1 cellular context compared by ENCODE assay signal in genomic region chr16:69326172-69326873, GRCh38.
TF ChIP-seq lines count a peak whose summit lies in the region.

No MANE protein-coding gene starts in this region.

TF ChIP-seq in HepG2, 621 proteins besides CTCF, POLR2A, EP300 and RAD21 (continued from another document and continues in another):
- TF ChIP-seq SKIL (CRISPR knock-in tag; IDR thresholded peaks at IDR 0.05; ENCODE audit: borderline replicate concordance) (0 out of 2 replicates have a peak, but pooled peaks have one; percentile 35), NCOR1 (IDR thresholded peaks at IDR 0.05; ENCODE audit: borderline replicate concordance, low read length) (peak; percentile 84; the same call in 1 of the 2 replicates), HMG20B (CRISPR knock-in tag; conservative IDR thresholded peaks at IDR 0.05) (no peak), KLF12 (CRISPR knock-in tag; IDR thresholded peaks at IDR 0.05; ENCODE audit: borderline replicate concordance) (no peak), ZBTB3 (CRISPR knock-in tag; IDR thresholded peaks at IDR 0.05; ENCODE audit: borderline replicate concordance, low read depth) (0 out of 2 replicates have a peak, but pooled peaks have one; percentile 36), MYNN (CRISPR knock-in tag; IDR thresholded peaks at IDR 0.05; ENCODE audit: low read depth) (no peak), SUZ12 (IDR thresholded peaks at IDR 0.05; ENCODE audit: low read depth, low read length) (no peak), NPAS2 (CRISPR knock-in tag; IDR thresholded peaks at IDR 0.05; ENCODE audit: borderline replicate concordance) (no peak), ZSCAN22 (CRISPR knock-in tag; IDR thresholded peaks at IDR 0.05) (no peak), ESRRA (CRISPR knock-in tag; IDR thresholded peaks at IDR 0.05; ENCODE audit: low read depth) (peak; percentile 85; the same call in 1 of the 2 replicates), ZBTB38 (CRISPR knock-in tag; IDR thresholded peaks at IDR 0.05) (peak; percentile 69), ZNF44 (CRISPR knock-in tag; IDR thresholded peaks at IDR 0.05) (no peak), USF2 (IDR thresholded peaks at IDR 0.05; ENCODE audit: low read depth, low read length) (no peak), USF2 (CRISPR knock-in tag; IDR thresholded peaks at IDR 0.05; ENCODE audit: borderline replicate concordance) (no peak), ATF2 (CRISPR knock-in tag; IDR thresholded peaks at IDR 0.05) (peak; percentile 48; the same call in 1 of the 2 replicates), ZNF142 (CRISPR knock-in tag; IDR thresholded peaks at IDR 0.05) (no peak), EEA1 (CRISPR knock-in tag; IDR thresholded peaks at IDR 0.05; ENCODE audit: borderline replicate concordance) (no peak), SRSF1 (optimal IDR thresholded peaks at IDR 0.05; ENCODE audit: low read depth, low read length) (no peak), JUN (CRISPR knock-in tag; IDR thresholded peaks at IDR 0.05) (0 out of 2 replicates have a peak, but pooled peaks have one; percentile 49), ZSCAN30 (CRISPR knock-in tag; IDR thresholded peaks at IDR 0.05) (no peak), ZNF746 (CRISPR knock-in tag; IDR thresholded peaks at IDR 0.05) (no peak), ZNF619 (CRISPR knock-in tag; IDR thresholded peaks at IDR 0.05) (no peak), ZFP36L1 (CRISPR knock-in tag; IDR thresholded peaks at IDR 0.05) (0 out of 2 replicates have a peak, but pooled peaks have one; percentile 17), UBTF (CRISPR knock-in tag; IDR thresholded peaks at IDR 0.05) (peak; percentile 63; the same call in 1 of the 2 replicates), NCOA5 (CRISPR knock-in tag; IDR thresholded peaks at IDR 0.05) (no peak), ZNF724P (CRISPR knock-in tag; IDR thresholded peaks at IDR 0.05; ENCODE audit: borderline replicate concordance) (no peak), YEATS2 (CRISPR knock-in tag; IDR thresholded peaks at IDR 0.05; ENCODE audit: borderline replicate concordance) (peak; percentile 78; the same call in 1 of the 2 replicates), HMG20A (CRISPR knock-in tag; IDR thresholded peaks at IDR 0.05; ENCODE audit: borderline replicate concordance) (no peak; the same call in 1 of the 2 replicates), ZNF350 (CRISPR knock-in tag; IDR thresholded peaks at IDR 0.05; ENCODE audit: borderline replicate concordance, low read depth) (peak; percentile 46; the same call in 1 of the 2 replicates), ZMAT5 (CRISPR knock-in tag; IDR thresholded peaks at IDR 0.05; ENCODE audit: borderline replicate concordance, low read depth) (no peak), PAX8 (CRISPR knock-in tag; IDR thresholded peaks at IDR 0.05; ENCODE audit: borderline replicate concordance) (no peak), RERE (CRISPR knock-in tag; IDR thresholded peaks at IDR 0.05; ENCODE audit: low read depth) (0 out of 2 replicates have a peak, but pooled peaks have one; percentile 13), ZNF839 (CRISPR knock-in tag; IDR thresholded peaks at IDR 0.05; ENCODE audit: borderline replicate concordance) (no peak), ZBTB49 (CRISPR knock-in tag; IDR thresholded peaks at IDR 0.05; ENCODE audit: borderline replicate concordance) (no peak), ZNF841 (CRISPR knock-in tag; IDR thresholded peaks at IDR 0.05; ENCODE audit: borderline replicate concordance) (no peak), ZNF547 (CRISPR knock-in tag; IDR thresholded peaks at IDR 0.05) (peak; percentile 46; the same call in 1 of the 2 replicates)
